In the genomic region with DNA sequence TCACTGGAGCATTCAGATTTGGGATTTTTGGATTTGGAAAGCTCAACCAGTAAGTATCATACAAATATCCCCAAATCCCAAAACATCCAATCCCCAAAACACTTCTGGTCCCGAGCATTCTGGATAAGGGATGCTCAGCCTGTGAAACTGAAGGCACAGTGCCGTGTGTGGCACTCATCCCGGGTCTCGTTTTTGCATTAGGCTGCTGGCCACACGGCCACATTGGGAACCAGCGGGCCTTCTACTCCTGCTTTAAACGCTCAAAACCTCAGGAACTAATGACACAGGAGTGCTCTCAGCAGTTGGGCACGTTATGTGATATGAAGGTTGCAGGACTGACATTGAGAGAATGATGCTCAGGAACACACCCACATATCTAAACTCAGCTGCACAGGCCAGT, we compare ENCODE assay signal across 17 cellular contexts.
"Had no signal": no experiment of that assay in that cellular context is flagged by ENCODE, and none has a peak within 500 bp of the region (broad histone marks: within the 10 kb centered on the region; RNA-seq: fewer than 3 reads in every experiment).

No MANE protein-coding gene starts in this region.

- H3K4me3 Mint-ChIP-seq: naive thymus-derived CD4-positive, alpha-beta T cell; stimulated activated memory B cell treated with anti-CD40 and anti-IgM and Interleukin-4, amounts not matched to agents 10 μg/mL and 1 μg/mL and 100 μg/mL, for 72 hours; stimulated activated naive CD8-positive, alpha-beta T cell treated with anti-CD3 and anti-CD28 coated beads, Interleukin-15, Interleukin-2, amounts not matched to agents 100 ng/mL and 50 ng/mL, for 24 hours had no signal

- ATAC-seq: gastroesophageal sphincter; naive thymus-derived CD4-positive, alpha-beta T cell; right cardiac atrium; stimulated activated memory B cell treated with anti-CD40 and anti-IgM and Interleukin-4, amounts not matched to agents 10 μg/mL and 1 μg/mL and 100 μg/mL, for 72 hours had no signal

- H3K4me3 ChIP-seq: esophagus squamous epithelium, gastroesophageal sphincter, testis, tibial nerve had no signal

- H3K27ac Mint-ChIP-seq: progenitor cell of endocrine pancreas; stimulated activated memory B cell treated with anti-CD40 and anti-IgM and Interleukin-4, amounts not matched to agents 10 μg/mL and 1 μg/mL and 100 μg/mL, for 72 hours; stimulated activated naive CD8-positive, alpha-beta T cell treated with anti-CD3 and anti-CD28 coated beads, Interleukin-15, Interleukin-2, amounts not matched to agents 100 ng/mL and 50 ng/mL, for 24 hours had no signal

- H3K4me1 ChIP-seq: esophagus squamous epithelium, gastroesophageal sphincter, testis had no signal

- H3K27me3 Mint-ChIP-seq: progenitor cell of endocrine pancreas; stimulated activated naive CD8-positive, alpha-beta T cell treated with anti-CD3 and anti-CD28 coated beads, Interleukin-15, Interleukin-2, amounts not matched to agents 100 ng/mL and 50 ng/mL, for 24 hours had no signal

- DNase-seq: central memory CD4-positive, alpha-beta T cell; effector memory CD4-positive, alpha-beta T cell; esophagus squamous epithelium; foreskin fibroblast; mammary epithelial cell; naive thymus-derived CD4-positive, alpha-beta T cell; right cardiac atrium; stimulated activated CD4-positive, alpha-beta T cell treated with anti-CD3 and anti-CD28 coated beads, Interleukin-15, amount 100 ng/mL, for 24 hours; stimulated activated CD4-positive, alpha-beta T cell treated with anti-CD3 and anti-CD28 coated beads, Interleukin-1b, Interleukin-23, amount 100 ng/mL, for 48 hours; stimulated activated CD4-positive, alpha-beta T cell treated with anti-CD3 and anti-CD28 coated beads, Interleukin-4, amount 100 ng/mL, for 24 hours; testis had no signal

- H3K36me3 Mint-ChIP-seq: stimulated activated memory B cell treated with anti-CD40 and anti-IgM and Interleukin-4, amounts not matched to agents 10 μg/mL and 1 μg/mL and 100 μg/mL, for 72 hours had no signal

- H3K9me3 ChIP-seq: esophagus squamous epithelium, gastroesophageal sphincter, neutrophil, testis, tibial nerve had no signal

- H3K27ac ChIP-seq: esophagus squamous epithelium, gastroesophageal sphincter, neutrophil, testis, tibial nerve had no signal

- H3K36me3 ChIP-seq: neutrophil had no signal

- H3K9me3 Mint-ChIP-seq: naive thymus-derived CD4-positive, alpha-beta T cell; stimulated activated memory B cell treated with anti-CD40 and anti-IgM and Interleukin-4, amounts not matched to agents 10 μg/mL and 1 μg/mL and 100 μg/mL, for 72 hours; stimulated activated naive CD8-positive, alpha-beta T cell treated with anti-CD3 and anti-CD28 coated beads, Interleukin-15, Interleukin-2, amounts not matched to agents 100 ng/mL and 50 ng/mL, for 24 hours had no signal

- H3K27me3 ChIP-seq: esophagus squamous epithelium, gastroesophageal sphincter, neutrophil, testis had no signal
